1 cellular context compared by ENCODE assay signal in the genomic region with DNA sequence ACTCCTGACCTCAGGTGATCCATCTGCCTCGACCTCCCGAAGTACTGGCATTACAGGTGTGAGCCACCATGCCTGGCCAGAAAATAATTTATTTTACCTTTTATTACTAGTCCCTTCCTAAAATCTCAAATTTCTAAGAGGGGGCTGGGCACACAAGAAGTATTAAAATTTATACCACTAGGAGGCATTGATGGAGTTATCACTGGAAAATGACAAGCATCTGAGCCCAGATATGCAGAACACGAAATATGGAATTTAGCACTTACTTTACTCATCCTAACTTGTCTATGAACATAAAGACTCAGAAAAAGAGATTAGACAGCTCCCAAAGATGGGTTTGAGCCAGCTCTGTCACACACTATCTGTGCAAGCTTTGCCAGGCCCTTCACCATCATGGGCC.
TF ChIP-seq lines count a peak whose summit lies in the region.

No MANE protein-coding gene starts in this region.

TF ChIP-seq in IMR-90, 13 proteins besides CTCF, POLR2A, EP300 and RAD21:
- TF ChIP-seq MAFK (IDR thresholded peaks at IDR 0.05; ENCODE audit: low read depth, low read length) (no peak), BHLHE40 (IDR thresholded peaks at IDR 0.05; ENCODE audit: low read depth, low read length) (no peak), MXI1 (IDR thresholded peaks at IDR 0.05; ENCODE audit: borderline replicate concordance, low read depth, low read length) (no peak), MAZ (IDR thresholded peaks at IDR 0.05; ENCODE audit: borderline replicate concordance, low read depth, low read length) (no peak), ELK1 (IDR thresholded peaks at IDR 0.05; ENCODE audit: borderline replicate concordance, low read depth, low read length) (no peak), FOS (IDR thresholded peaks at IDR 0.05; ENCODE audit: low read depth, low read length) (no peak), RCOR1 (IDR thresholded peaks at IDR 0.05; ENCODE audit: insufficient replicate concordance, low read length) (no peak), CHD1 (IDR thresholded peaks at IDR 0.05; ENCODE audit: low read depth, low read length) (no peak), USF2 (IDR thresholded peaks at IDR 0.05; ENCODE audit: low read depth, low read length) (no peak), CEBPB (IDR thresholded peaks at IDR 0.05; ENCODE audit: low read depth, low read length) (no peak), RFX5 (IDR thresholded peaks at IDR 0.05; ENCODE audit: low read depth, low read length) (no peak)
TF ChIP-seq in IMR-90: peak in this region for 0.
